In genomic region chr17:40791808-40792436, GRCh38 we compare ENCODE assay signal across 2 cellular contexts.
TF ChIP-seq lines count a peak whose summit lies in the region.

No MANE protein-coding gene starts in this region.

TF ChIP-seq in IMR-90, 13 proteins besides CTCF, POLR2A, EP300 and RAD21:
- TF ChIP-seq CHD1 (IDR thresholded peaks at IDR 0.05; ENCODE audit: low read depth, low read length) = no peak
- TF ChIP-seq SMC3 (IDR thresholded peaks at IDR 0.05; ENCODE audit: low read depth, low read length) = peak; percentile 77

TF ChIP-seq in K562, 482 proteins besides CTCF, POLR2A, EP300 and RAD21:
- TF ChIP-seq ZSCAN29 (IDR thresholded peaks at IDR 0.05) = peak; percentile 94
- TF ChIP-seq TEAD4 (IDR thresholded peaks at IDR 0.05; ENCODE audit: low read length) = 0 out of 2 replicates have a peak, but pooled peaks have one; percentile 29
- TF ChIP-seq TEAD4 (CRISPR knock-in tag; IDR thresholded peaks at IDR 0.05; ENCODE audit: borderline replicate concordance) = no peak
- TF ChIP-seq SMC3 (conservative IDR thresholded peaks at IDR 0.05; ENCODE audit: insufficient read depth, low read depth, low read length) = peak; percentile 55; the same call in 1 of the 2 replicates
- TF ChIP-seq MCM7 (IDR thresholded peaks at IDR 0.05) = no peak
- TF ChIP-seq HIVEP1 (CRISPR knock-in tag; IDR thresholded peaks at IDR 0.05) = no peak
- no peak for TF ChIP-seq HDGF (IDR thresholded peaks at IDR 0.05)
